Comparison of ENCODE assay signal across 2 cellular contexts in the genomic region with DNA sequence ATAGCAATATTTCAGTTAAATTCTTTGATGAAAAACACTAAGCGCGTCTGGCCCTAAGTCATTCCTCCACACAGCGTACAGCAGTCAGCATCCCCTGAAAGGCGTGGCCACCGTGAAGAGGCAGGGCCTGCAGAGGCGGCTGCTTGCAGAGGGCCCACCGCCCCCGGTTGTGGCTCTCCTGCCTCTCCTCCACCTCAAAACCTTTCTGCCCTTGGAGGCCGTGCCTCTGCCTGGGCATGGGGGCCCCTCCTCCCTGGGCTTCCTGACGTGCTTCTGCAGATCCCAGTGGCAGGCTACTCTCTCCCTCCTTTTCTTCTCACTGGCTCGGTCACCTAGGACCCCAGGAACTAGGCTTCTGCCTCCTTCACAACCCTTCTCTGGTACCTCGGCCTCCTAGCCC.
TF ChIP-seq lines count a peak whose summit lies in the region.

No MANE protein-coding gene starts in this region.

TF ChIP-seq in GM23338, 12 proteins besides CTCF, POLR2A, EP300 and RAD21:
- TF ChIP-seq ZNF331 (CRISPR knock-in tag; IDR thresholded peaks at IDR 0.05; ENCODE audit: low read depth), result no peak
- no peak for TF ChIP-seq ZNF114 (CRISPR knock-in tag; IDR thresholded peaks at IDR 0.05)
- no peak for TF ChIP-seq POLR2AphosphoS5 (IDR thresholded peaks at IDR 0.05; ENCODE audit: low read depth)
- TF ChIP-seq REST (IDR thresholded peaks at IDR 0.05; ENCODE audit: unreplicated experiment), result no peak

TF ChIP-seq in K562, 482 proteins besides CTCF, POLR2A, EP300 and RAD21:
- no peak for TF ChIP-seq SIX5 (IDR thresholded peaks at IDR 0.05; ENCODE audit: borderline replicate concordance in 1 of 2, insufficient read depth in 1 of 2, low read depth in 1 of 2, low read length in 2 of 2)
TF ChIP-seq in K562: peak in this region for 0.
